8 cellular contexts compared by ENCODE assay signal in the genomic region with DNA sequence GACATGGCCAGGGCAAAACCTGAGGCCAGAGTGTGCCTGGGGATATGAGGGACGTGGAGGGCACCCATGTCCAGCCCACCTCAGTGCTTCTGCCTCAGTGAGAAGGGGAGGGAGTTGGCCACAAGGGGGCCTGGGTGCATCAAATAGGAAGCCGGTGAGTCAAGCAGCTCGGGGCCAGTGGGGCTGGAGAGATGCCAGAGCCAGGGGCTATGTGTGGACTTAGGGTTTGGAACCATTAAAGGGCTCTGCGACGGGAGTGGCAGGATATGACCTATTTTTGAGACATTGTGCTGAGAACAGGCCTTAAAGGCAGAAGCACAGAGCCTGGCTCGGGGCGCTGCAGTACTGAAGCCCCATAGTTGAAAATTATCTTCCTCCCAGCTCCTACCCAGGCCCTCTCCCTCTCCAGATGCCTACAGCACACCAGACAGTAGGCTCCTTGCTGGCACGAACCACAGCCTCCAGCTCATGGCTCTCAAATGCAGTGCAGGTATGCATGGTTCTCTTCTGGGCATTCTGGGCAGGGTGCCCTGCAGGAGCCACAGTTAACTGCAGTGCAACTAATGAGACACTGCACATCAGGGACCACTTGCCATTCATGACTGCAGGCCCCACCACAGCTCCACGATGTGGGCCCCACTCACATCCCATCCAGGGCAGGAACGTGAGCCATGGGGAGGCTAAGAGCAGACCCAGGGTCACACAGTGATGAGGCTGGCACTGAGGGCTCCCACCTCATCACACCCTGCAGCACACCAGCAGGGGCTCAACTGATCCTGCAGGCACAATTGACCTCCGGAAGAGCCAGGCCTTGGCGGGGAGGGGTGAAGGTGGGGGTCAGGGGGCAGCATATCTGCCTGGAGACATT. TPM values are rescaled to one million over a fixed set of nuclear protein-coding genes. Genes with fewer than 3 reads are reported as not detected.
A peak's percentile ranks its signal among the peaks of the same experiment; 100 is the strongest.
DNase-seq lines count a peak whose midpoint lies in the region; ATAC-seq and TF ChIP-seq lines count a peak whose summit lies in the region.

No MANE protein-coding gene starts in this region.

- no peaks in the 10 kb centered on the region for H3K9me3 ChIP-seq in CD4-positive, CD25-positive, alpha-beta regulatory T cell (ENCODE audit: control insufficient read depth in 2 of 2, low read length in 2 of 2)
- no peaks in the 10 kb centered on the region for H3K9me3 ChIP-seq in heart right ventricle

- peaks cover 0 to 28% (median 7%) of the 10 kb centered on the region in 4 donors for H3K4me1 Mint-ChIP-seq in CD4-positive, CD25-positive, alpha-beta regulatory T cell

- DNase-seq in CD4-positive, CD25-positive, alpha-beta regulatory T cell = peak; percentile 26 to 57 (median 39)
- DNase-seq in HCEC 1CT (peak; percentile 71), heart right ventricle (peak; percentile 81 to 82)

- no peak overlapping the region for H3K4me3 Mint-ChIP-seq in CD4-positive, CD25-positive, alpha-beta regulatory T cell

- H3K9me3 Mint-ChIP-seq in CD4-positive, CD25-positive, alpha-beta regulatory T cell = peaks cover 0 to 1% (median 0%) of the 10 kb centered on the region in 7 donors

- no peak overlapping the region for H3K4me3 ChIP-seq in CD4-positive, CD25-positive, alpha-beta regulatory T cell (ENCODE audit: low read depth, low read length)
- H3K4me3 ChIP-seq in heart right ventricle = no peak overlapping the region
- no peak overlapping the region for H3K4me3 ChIP-seq in rectal smooth muscle tissue (ENCODE audit: low read length)

- intact Hi-C loops in heart right ventricle (cut with DNase I) = loop anchor here in 8 of 10 donors (2.0 to 10.0 kb wide), 5 partner anchors 122 to 405 kb away; partner anchors contain the start of gene YKT6 (in 1 of the 8)

- peaks cover 11% of the 10 kb centered on the region for H3K36me3 Mint-ChIP-seq in CD4-positive, CD25-positive, alpha-beta regulatory T cell

- TF ChIP-seq CTCF in heart right ventricle (IDR thresholded peaks at IDR 0.05) = peak; percentile 37 to 83 (median 73)

- ATAC-seq in CD4-positive, CD25-positive, alpha-beta regulatory T cell (ENCODE audit: low read depth in 2 of 2) = peak; percentile 33 to 39
- ATAC-seq in heart right ventricle (peak; percentile 50 to 79 (median 68)), HG03354 (IDR thresholded peaks at IDR 0.05; ENCODE audit: poor library complexity, severe bottlenecking, unreplicated experiment) (no peak), GM19397 (IDR thresholded peaks at IDR 0.05; ENCODE audit: unreplicated experiment) (no peak)

- peak overlapping the region; percentile 38 to 90 (median 78) for H3K27ac Mint-ChIP-seq in CD4-positive, CD25-positive, alpha-beta regulatory T cell

- H3K9ac ChIP-seq in rectal smooth muscle tissue (ENCODE audit: low read length) = no peak overlapping the region

- peaks cover 41% of the 10 kb centered on the region for H3K36me3 ChIP-seq in CD4-positive, CD25-positive, alpha-beta regulatory T cell (ENCODE audit: control insufficient read depth, insufficient read depth, low read length)
- peaks cover 0 to 50% (median 27%) of the 10 kb centered on the region in 9 donors for H3K36me3 ChIP-seq in heart right ventricle
- H3K36me3 ChIP-seq in rectal smooth muscle tissue (ENCODE audit: control insufficient read depth, insufficient read depth, low read length) = peaks cover 21% of the 10 kb centered on the region

- H3K27me3 ChIP-seq in CD4-positive, CD25-positive, alpha-beta regulatory T cell (ENCODE audit: control insufficient read depth, insufficient read depth, low read length) = no peaks in the 10 kb centered on the region
- H3K27me3 ChIP-seq in heart right ventricle (no peaks in the 10 kb centered on the region), rectal smooth muscle tissue (ENCODE audit: control insufficient read depth, insufficient read depth, low read length) (no peaks in the 10 kb centered on the region)

- H3K27ac ChIP-seq in CD4-positive, CD25-positive, alpha-beta regulatory T cell (ENCODE audit: insufficient read depth, low read length, poor library complexity, severe bottlenecking) = no peak overlapping the region
- H3K27ac ChIP-seq in angular gyrus (ENCODE audit: low read depth, low read length) (peak overlapping the region; percentile 77), heart right ventricle (peak overlapping the region in 9 of 10 donors; percentile 64 to 93 (median 74)), rectal smooth muscle tissue (ENCODE audit: low read depth, low read length) (peak overlapping the region; percentile 30)

- no peaks in the 10 kb centered on the region for H3K4me1 ChIP-seq in CD4-positive, CD25-positive, alpha-beta regulatory T cell (ENCODE audit: control insufficient read depth, insufficient read depth, low read length, poor library complexity, severe bottlenecking)
- H3K4me1 ChIP-seq in heart right ventricle (peaks cover 19 to 58% (median 43%) of the 10 kb centered on the region in 9 donors), rectal smooth muscle tissue (ENCODE audit: control insufficient read depth, insufficient read depth, low read length) (peaks cover 9% of the 10 kb centered on the region)

- 42 to 44% methylated on average over 12 of the region's 12 CpGs for WGBS in heart right ventricle, 2 donors

- H3K27me3 Mint-ChIP-seq in CD4-positive, CD25-positive, alpha-beta regulatory T cell = no peaks in the 10 kb centered on the region

TF ChIP-seq in PFSK-1, 5 proteins besides CTCF, POLR2A, EP300 and RAD21:
- TF ChIP-seq FOXP2 (optimal IDR thresholded peaks at IDR 0.05; ENCODE audit: borderline replicate concordance, extremely low read depth, extremely low read length, insufficient read depth) (peak; percentile 41), SIN3A (IDR thresholded peaks at IDR 0.05; ENCODE audit: borderline replicate concordance, insufficient read depth, low read length) (no peak)

RNA-seq across cellular contexts. Expression of gene PGAM2, which starts 7.2 kb away (rescaled TPM):
- total RNA-seq in CD4-positive, CD25-positive, alpha-beta regulatory T cell = 1.1 TPM
- polyA plus RNA-seq in CD4-positive, CD25-positive, alpha-beta regulatory T cell = not detected
- not detected for polyA plus RNA-seq in PFSK-1 (2012; ENCODE audit: insufficient read length, low read depth)
- 1,000 to 10,000 TPM in 2 of 10 donors, 100 to 1,000 TPM in 8; 375 to 1,148 (median 557) TPM for total RNA-seq in heart right ventricle
- polyA plus RNA-seq in heart right ventricle = 1,000 to 10,000 TPM in 1 of 2 donors, 100 to 1,000 TPM in 1; 367 to 2,327 TPM

RNA-seq across cellular contexts. Expression of gene POLM, which starts 9.7 kb away (rescaled TPM):
- 38.0 TPM for total RNA-seq in CD4-positive, CD25-positive, alpha-beta regulatory T cell
- polyA plus RNA-seq in CD4-positive, CD25-positive, alpha-beta regulatory T cell = 10 to 100 TPM; 14.8 to 22.3 (median 20.2) TPM
- 11.4 TPM for polyA plus RNA-seq in PFSK-1 (2012; ENCODE audit: insufficient read length, low read depth)
- 10 to 100 TPM; 10.9 to 28.4 (median 13.5) TPM for total RNA-seq in heart right ventricle
- polyA plus RNA-seq in heart right ventricle = 10 to 100 TPM in 1 of 2 donors, 1 to 10 TPM in 1; 6.7 to 22.8 TPM

RNA-seq across cellular contexts. Expression of gene DBNL, which starts 28.1 kb away (rescaled TPM):
- total RNA-seq in CD4-positive, CD25-positive, alpha-beta regulatory T cell = 104 TPM
- 100 to 1,000 TPM; 138 to 206 (median 186) TPM for polyA plus RNA-seq in CD4-positive, CD25-positive, alpha-beta regulatory T cell
- 100 TPM for polyA plus RNA-seq in PFSK-1 (2012; ENCODE audit: insufficient read length, low read depth)
- total RNA-seq in heart right ventricle = 10 to 100 TPM; 26.0 to 59.0 (median 35.4) TPM
- 10 to 100 TPM; 34.8 to 74.3 TPM for polyA plus RNA-seq in heart right ventricle

RNA-seq across cellular contexts. Expression of gene AEBP1, which starts 31.5 kb away (rescaled TPM):
- total RNA-seq in CD4-positive, CD25-positive, alpha-beta regulatory T cell = 4.1 TPM
- 1 to 10 TPM in 1 of 4 donors, under 1 TPM in 3; 0.51 to 1.7 (median 0.89) TPM for polyA plus RNA-seq in CD4-positive, CD25-positive, alpha-beta regulatory T cell
- 288 TPM for polyA plus RNA-seq in PFSK-1 (2012; ENCODE audit: insufficient read length, low read depth)
- 10 to 100 TPM; 14.1 to 31.3 (median 21.6) TPM for total RNA-seq in heart right ventricle
- 10 to 100 TPM; 18.0 to 33.7 TPM for polyA plus RNA-seq in heart right ventricle

RNA-seq across cellular contexts. Expression of gene POLD2, which starts 50.8 kb away (rescaled TPM):
- 37.1 TPM for total RNA-seq in CD4-positive, CD25-positive, alpha-beta regulatory T cell
- polyA plus RNA-seq in CD4-positive, CD25-positive, alpha-beta regulatory T cell = 10 to 100 TPM; 53.3 to 59.0 (median 55.0) TPM
- 297 TPM for polyA plus RNA-seq in PFSK-1 (2012; ENCODE audit: insufficient read length, low read depth)
- 10 to 100 TPM; 64.4 to 92.0 (median 76.8) TPM for total RNA-seq in heart right ventricle
- 100 to 1,000 TPM in 1 of 2 donors, 10 to 100 TPM in 1; 89.3 to 150 TPM for polyA plus RNA-seq in heart right ventricle

Comparison
In these comparisons a context has a peak if more than half of its experiments do, and no peak if none do; other contexts are left out.
1. ATAC-seq: peak in CD4-positive, CD25-positive, alpha-beta regulatory T cell (2 of 2) and heart right ventricle (8 of 8); none in HG03354 (single experiment) and GM19397 (single experiment).
2. RNA of gene PGAM2, which starts 7.2 kb away (total RNA-seq): 375 to 1,148 TPM in heart right ventricle; 1.1 TPM in CD4-positive, CD25-positive, alpha-beta regulatory T cell (single experiment); every median in the first group is over 100 times any median in the second.
3. Peak in every context shown above with its lines, with median percentiles within 50 percentile points of each other: DNase-seq.